25 cellular contexts compared by ENCODE assay signal in the genomic region with DNA sequence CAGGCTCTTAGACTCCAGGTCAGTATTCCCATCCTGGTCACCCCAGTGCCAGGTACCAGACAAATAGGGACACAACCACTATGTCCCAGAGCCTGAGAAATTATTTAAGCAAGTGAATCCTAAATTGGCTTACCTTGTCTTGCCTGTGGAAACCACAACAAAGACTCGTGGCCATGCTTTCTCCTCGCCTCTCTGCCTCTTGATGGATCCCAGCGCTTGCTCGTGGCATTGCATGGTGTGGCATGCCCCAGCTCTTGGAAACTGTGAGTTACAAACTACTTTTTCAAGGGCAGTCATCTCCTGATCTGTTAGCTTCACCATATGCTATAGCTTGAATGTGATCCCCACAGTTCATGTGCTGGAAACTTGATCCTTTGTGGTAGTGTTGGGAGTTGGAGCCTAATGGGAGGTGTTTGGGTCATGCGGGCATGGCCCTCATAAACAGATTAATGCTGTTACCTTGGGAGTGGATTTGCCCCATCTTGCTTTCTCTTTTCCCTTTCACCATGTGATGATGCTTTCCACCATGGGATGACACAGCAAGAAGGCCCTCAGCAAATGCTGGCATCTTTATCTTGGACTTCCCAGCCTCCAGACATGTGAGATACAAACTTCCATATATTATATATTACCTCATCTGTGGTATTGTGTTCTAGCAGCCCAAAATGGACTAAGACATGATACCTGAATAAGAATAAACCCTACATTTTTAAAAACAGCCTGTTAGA.
"Had no signal": no experiment of that assay in that cellular context is flagged by ENCODE, and none has a peak within 500 bp of the region (broad histone marks: within the 10 kb centered on the region; RNA-seq: fewer than 3 reads in every experiment).

No MANE protein-coding gene starts in this region.

- H3K9me3 Mint-ChIP-seq: activated naive CD4-positive, alpha-beta T cell treated with anti-CD3 and anti-CD28 coated beads, Interleukin-2, amount 10 ng/mL, durations not matched to agents 7 days and 5 days; activated naive CD8-positive, alpha-beta T cell treated with anti-CD3 and anti-CD28 coated beads, Interleukin-2, amount 10 ng/mL, durations not matched to agents 7 days and 5 days had no signal

- H3K27me3 Mint-ChIP-seq: activated naive CD4-positive, alpha-beta T cell treated with anti-CD3 and anti-CD28 coated beads, Interleukin-2, amount 10 ng/mL, durations not matched to agents 7 days and 5 days; naive thymus-derived CD4-positive, alpha-beta T cell had no signal

- H3K4me3 Mint-ChIP-seq: activated naive CD4-positive, alpha-beta T cell treated with anti-CD3 and anti-CD28 coated beads, Interleukin-2, amount 10 ng/mL, durations not matched to agents 7 days and 5 days; activated naive CD8-positive, alpha-beta T cell treated with anti-CD3 and anti-CD28 coated beads, Interleukin-2, amount 10 ng/mL, durations not matched to agents 7 days and 5 days; neural crest cell; T-helper 17 cell had no signal

- H3K4me1 ChIP-seq: esophagus muscularis mucosa, foreskin keratinocyte, heart right ventricle, parathyroid adenoma, right atrium auricular region, tibial nerve had no signal

- H3K4me1 Mint-ChIP-seq: activated naive CD4-positive, alpha-beta T cell treated with anti-CD3 and anti-CD28 coated beads, Interleukin-2, amount 10 ng/mL, durations not matched to agents 7 days and 5 days had no signal

- H3K9me3 ChIP-seq: esophagus muscularis mucosa, heart right ventricle, right atrium auricular region, tibial nerve had no signal

- H3K27ac Mint-ChIP-seq: activated naive CD4-positive, alpha-beta T cell treated with anti-CD3 and anti-CD28 coated beads, Interleukin-2, amount 10 ng/mL, durations not matched to agents 7 days and 5 days; activated naive CD8-positive, alpha-beta T cell treated with anti-CD3 and anti-CD28 coated beads, Interleukin-2, amount 10 ng/mL, durations not matched to agents 7 days and 5 days; T-helper 17 cell had no signal

- H3K79me2 ChIP-seq: parathyroid adenoma had no signal

- H3K27ac ChIP-seq: esophagus muscularis mucosa, foreskin keratinocyte, heart right ventricle, parathyroid adenoma, right atrium auricular region, tibial nerve had no signal

- H2AFZ ChIP-seq: parathyroid adenoma had no signal

- DNase-seq: activated CD4-positive, CD25-positive, alpha-beta regulatory T cell treated with anti-CD3 and anti-CD28 coated beads, Interleukin-2, amount 50 U/mL, for 72 hours; activated CD8-positive, alpha-beta memory T cell treated with anti-CD3 and anti-CD28 coated beads, Interleukin-2, amount 50 U/mL, for 4 hours; activated gamma-delta T cell; activated naive CD4-positive, alpha-beta T cell treated with anti-CD3 and anti-CD28 coated beads, Interleukin-2, amount 10 ng/mL, durations not matched to agents 7 days and 5 days; activated naive CD8-positive, alpha-beta T cell treated with anti-CD3 and anti-CD28 coated beads, Interleukin-2, amount 10 ng/mL, durations not matched to agents 7 days and 5 days; activated T-cell treated with anti-CD3 and anti-CD28 coated beads, Interleukin-2, amount 50 U/mL, for 1 hour; amygdala; central memory CD4-positive, alpha-beta T cell; dermis blood vessel endothelial cell; effector CD4-positive, alpha-beta T cell; foreskin keratinocyte; heart right ventricle; midbrain; naive thymus-derived CD4-positive, alpha-beta T cell; nucleus accumbens; stimulated activated CD4-positive, alpha-beta T cell treated with anti-CD3 and anti-CD28 coated beads, Interleukin-1b, Interleukin-23, amount 100 ng/mL, for 48 hours; stimulated activated naive CD4-positive, alpha-beta T cell; T-helper 17 cell; T1000 had no signal

- ATAC-seq: foreskin keratinocyte; heart right ventricle; naive thymus-derived CD4-positive, alpha-beta T cell; T-helper 17 cell had no signal

- H3K36me3 Mint-ChIP-seq: activated naive CD4-positive, alpha-beta T cell treated with anti-CD3 and anti-CD28 coated beads, Interleukin-2, amount 10 ng/mL, durations not matched to agents 7 days and 5 days; activated naive CD8-positive, alpha-beta T cell treated with anti-CD3 and anti-CD28 coated beads, Interleukin-2, amount 10 ng/mL, durations not matched to agents 7 days and 5 days; naive thymus-derived CD4-positive, alpha-beta T cell had no signal

- H3K36me3 ChIP-seq: esophagus muscularis mucosa, heart right ventricle, right atrium auricular region, tibial nerve had no signal

- H3K4me2 ChIP-seq: smooth muscle cell had no signal

- H3K27me3 ChIP-seq: esophagus muscularis mucosa, foreskin keratinocyte, heart right ventricle, right atrium auricular region, tibial nerve had no signal

- H3K9ac ChIP-seq: parathyroid adenoma had no signal

- H3K4me3 ChIP-seq: esophagus muscularis mucosa, heart right ventricle, right atrium auricular region, smooth muscle cell, tibial nerve had no signal
